In genomic region chr11:526192-526591, GRCh38 we compare ENCODE assay signal across 25 cellular contexts. TPM values are rescaled to one million over a fixed set of nuclear protein-coding genes. Genes with fewer than 3 reads are reported as not detected.
A peak's percentile ranks its signal among the peaks of the same experiment; 100 is the strongest.
DNase-seq lines count a peak whose midpoint lies in the region; ATAC-seq and TF ChIP-seq lines count a peak whose summit lies in the region.
"Had no signal": no experiment of that assay in that cellular context is flagged by ENCODE, and none has a peak within 500 bp of the region (broad histone marks: within the 10 kb centered on the region; RNA-seq: fewer than 3 reads in every experiment).

No MANE protein-coding gene starts in this region.

- H3K4me2 ChIP-seq in osteoblast (ENCODE audit: insufficient read depth, low read length), result no peak overlapping the region
- H3K4me2 ChIP-seq: A549, BLaER1 had no signal

- no peak overlapping the region for H3K4me3 Mint-ChIP-seq in activated naive CD4-positive, alpha-beta T cell treated with anti-CD3 and anti-CD28 coated beads, Interleukin-2, amount 50 U/mL, for 24 hours
- H3K4me3 Mint-ChIP-seq in HFFc6, result peak overlapping the region; percentile 71; the same call in 1 of the 2 replicates
- H3K4me3 Mint-ChIP-seq: CD4-positive, alpha-beta memory T cell had no signal

- no peaks in the 10 kb centered on the region for H3K36me3 Mint-ChIP-seq in activated naive CD4-positive, alpha-beta T cell treated with anti-CD3 and anti-CD28 coated beads, Interleukin-2, amount 50 U/mL, for 24 hours
- H3K36me3 Mint-ChIP-seq in HFFc6 (ENCODE audit: low read depth), result peaks cover 6% of the 10 kb centered on the region; the same call in 1 of the 2 replicates

- CTCF ChIA-PET in HEK293T (lab: Yijun Ruan, JAX), result no interaction called here

- no peak for ATAC-seq in GM21381 (IDR thresholded peaks at IDR 0.05; ENCODE audit: unreplicated experiment)
- ATAC-seq in HG03108 (IDR thresholded peaks at IDR 0.05; ENCODE audit: unreplicated experiment), result no peak
- ATAC-seq: A549, GM12878 had no signal

- H3K9me3 ChIP-seq in osteoblast (ENCODE audit: low read depth, low read length), result no peaks in the 10 kb centered on the region
- H3K9me3 ChIP-seq: A549, BLaER1 had no signal

- H3K27me3 Mint-ChIP-seq in activated naive CD4-positive, alpha-beta T cell treated with anti-CD3 and anti-CD28 coated beads, Interleukin-2, amount 50 U/mL, for 24 hours, result no peaks in the 10 kb centered on the region
- no peaks in the 10 kb centered on the region for H3K27me3 Mint-ChIP-seq in HFFc6 (ENCODE audit: insufficient read depth)
- H3K27me3 Mint-ChIP-seq: CD4-positive, alpha-beta memory T cell had no signal

- H3K36me3 ChIP-seq in osteoblast (ENCODE audit: insufficient read depth, low read length), result no peaks in the 10 kb centered on the region

- POLR2A ChIA-PET in HEK293T (lab: Yijun Ruan, JAX), result no interaction called here

- no peak for DNase-seq in activated naive CD4-positive, alpha-beta T cell treated with Interleukin-2 at 50 U/mL for 16 hours
- DNase-seq in HFFc6 (no peak), epidermal melanocyte (ENCODE audit: insufficient read length, low spot score) (peak; percentile 1), osteoblast (ENCODE audit: insufficient read length, low spot score, missing footprints) (peak; percentile 56), HEK293T (ENCODE audit: extremely low spot score) (no peak)
- DNase-seq: DMS153, GF-D8, IMR-90, Karpas-422, MM.1S, NCI-H1092, NCI-H1436 treated with DMSO at 0.1 percent for 48 hours, NCI-H2029, NCI-H510A, NCI-H748 treated with DMSO at 0.1 percent for 48 hours, RPMI8226 had no signal

- H2AFZ ChIP-seq in osteoblast (ENCODE audit: low read length), result no peak overlapping the region

- no peaks in the 10 kb centered on the region for H4K20me1 ChIP-seq in osteoblast (ENCODE audit: insufficient read depth, low read length)

- peak overlapping the region; percentile 30 for H3K27ac Mint-ChIP-seq in activated naive CD4-positive, alpha-beta T cell treated with anti-CD3 and anti-CD28 coated beads, Interleukin-2, amount 50 U/mL, for 24 hours
- H3K27ac Mint-ChIP-seq in HFFc6, result no peak overlapping the region
- H3K27ac Mint-ChIP-seq: CD4-positive, alpha-beta memory T cell had no signal

- H3K4me1 ChIP-seq in osteoblast (ENCODE audit: insufficient read depth, low read length), result no peaks in the 10 kb centered on the region
- H3K4me1 ChIP-seq: A549 had no signal

- no peak overlapping the region for H3K27ac ChIP-seq in osteoblast (ENCODE audit: low read depth, low read length)
- H3K27ac ChIP-seq: A549, BLaER1, HL-60 had no signal

- H3K79me2 ChIP-seq in osteoblast (ENCODE audit: insufficient read depth, low read length), result no peaks in the 10 kb centered on the region

- H3K27me3 ChIP-seq in osteoblast (ENCODE audit: insufficient read depth, low read length), result no peaks in the 10 kb centered on the region
- H3K27me3 ChIP-seq: BLaER1 had no signal

- no peak overlapping the region for H3K4me3 ChIP-seq in osteoblast (ENCODE audit: insufficient read depth, low read length)
- H3K4me3 ChIP-seq: A549, BLaER1, GM12878 had no signal

- TF ChIP-seq CTCF in HFFc6 (IDR thresholded peaks at IDR 0.05) (no peak), osteoblast (IDR thresholded peaks at IDR 0.05; ENCODE audit: extremely low read depth, low read depth, low read length) (no peak)

- no peaks in the 10 kb centered on the region for H3K4me1 Mint-ChIP-seq in activated naive CD4-positive, alpha-beta T cell treated with anti-CD3 and anti-CD28 coated beads, Interleukin-2, amount 50 U/mL, for 24 hours
- no peaks in the 10 kb centered on the region; the same call in 1 of the 2 replicates for H3K4me1 Mint-ChIP-seq in HFFc6 (ENCODE audit: low read depth)
- H3K4me1 Mint-ChIP-seq: CD4-positive, alpha-beta memory T cell had no signal

- no peaks in the 10 kb centered on the region for H3K9me3 Mint-ChIP-seq in activated naive CD4-positive, alpha-beta T cell treated with anti-CD3 and anti-CD28 coated beads, Interleukin-2, amount 50 U/mL, for 24 hours
- H3K9me3 Mint-ChIP-seq in HFFc6, result no peaks in the 10 kb centered on the region

TF ChIP-seq in HEK293T, 16 proteins besides CTCF, POLR2A, EP300 and RAD21:
- TF ChIP-seq L3MBTL2 (conservative IDR thresholded peaks at IDR 0.05), result no peak
- no peak for TF ChIP-seq ZNF384 (IDR thresholded peaks at IDR 0.05)
- no peak for TF ChIP-seq FOXA1 (IDR thresholded peaks at IDR 0.05)
- no peak for TF ChIP-seq TARDBP (IDR thresholded peaks at IDR 0.05)
- TF ChIP-seq NFRKB (IDR thresholded peaks at IDR 0.05), result no peak
- TF ChIP-seq SP1 (IDR thresholded peaks at IDR 0.05), result no peak
- TF ChIP-seq ARNT (IDR thresholded peaks at IDR 0.05), result no peak
- TF ChIP-seq, protein P1, sequence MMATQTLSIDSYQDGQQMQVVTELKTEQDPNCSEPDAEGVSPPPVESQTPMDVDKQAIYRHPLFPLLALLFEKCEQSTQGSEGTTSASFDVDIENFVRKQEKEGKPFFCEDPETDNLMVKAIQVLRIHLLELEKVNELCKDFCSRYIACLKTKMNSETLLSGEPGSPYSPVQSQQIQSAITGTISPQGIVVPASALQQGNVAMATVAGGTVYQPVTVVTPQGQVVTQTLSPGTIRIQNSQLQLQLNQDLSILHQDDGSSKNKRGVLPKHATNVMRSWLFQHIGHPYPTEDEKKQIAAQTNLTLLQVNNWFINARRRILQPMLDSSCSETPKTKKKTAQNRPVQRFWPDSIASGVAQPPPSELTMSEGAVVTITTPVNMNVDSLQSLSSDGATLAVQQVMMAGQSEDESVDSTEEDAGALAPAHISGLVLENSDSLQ (IDR thresholded peaks at IDR 0.05), result no peak
- TF ChIP-seq FOXK2 (IDR thresholded peaks at IDR 0.05), result no peak

RNA-seq across cellular contexts. Expression of gene HRAS, which starts 9.2 kb away (rescaled TPM):
- 100 to 1,000 TPM; 102 to 125 (median 107) TPM for total RNA-seq in HFFc6 (2021; fragmentation: NEBNext Ultra II Directional; extraction: Animal tissue kit (Norgen Biotek cat#: 25700))
- total RNA-seq in osteoblast, result 28.6 and 35.7 TPM in 2 replicates

RNA-seq across cellular contexts. Expression of gene LRRC56, which starts 11.1 kb away (rescaled TPM):
- total RNA-seq in HFFc6 (2021; fragmentation: NEBNext Ultra II Directional; extraction: Animal tissue kit (Norgen Biotek cat#: 25700)), result under 1 TPM; 0.23 to 0.83 (median 0.55) TPM
- total RNA-seq in osteoblast, result 0.88 and 1.1 TPM in 2 replicates
- total RNA-seq: HT1080 had no signal

RNA-seq across cellular contexts. Expression of gene RNH1, which starts 19.1 kb away (rescaled TPM):
- total RNA-seq in HFFc6 (2021; fragmentation: NEBNext Ultra II Directional; extraction: Animal tissue kit (Norgen Biotek cat#: 25700)), result 100 to 1,000 TPM; 223 to 272 (median 250) TPM
- 441 and 506 TPM in 2 replicates for total RNA-seq in osteoblast

RNA-seq across cellular contexts. Expression of gene LMNTD2, which starts 34.3 kb away (rescaled TPM):
- total RNA-seq in HFFc6 (2021; fragmentation: NEBNext Ultra II Directional; extraction: Animal tissue kit (Norgen Biotek cat#: 25700)), result 1 to 10 TPM in 3 of 6 experiments, under 1 TPM in 3; 0.37 to 2.3 (median 0.97) TPM
- 0.29 and 0.36 TPM in 2 replicates for total RNA-seq in osteoblast

RNA-seq across cellular contexts. Expression of gene RASSF7, which starts 34.6 kb away (rescaled TPM):
- total RNA-seq in HFFc6 (2021; fragmentation: NEBNext Ultra II Directional; extraction: Animal tissue kit (Norgen Biotek cat#: 25700)), result 10 to 100 TPM; 10.1 to 18.8 (median 12.7) TPM
- total RNA-seq in osteoblast, result 2.4 and 6.2 TPM in 2 replicates

Comparison
In these comparisons a context has a peak if more than half of its experiments do, and no peak if none do; other contexts are left out.
1. DNase-seq: peak in epidermal melanocyte (single experiment) and osteoblast (single experiment); none in activated naive CD4-positive, alpha-beta T cell treated with Interleukin-2 at 50 U/mL for 16 hours (single experiment), HFFc6 (single experiment) and HEK293T (single experiment).